8 cellular contexts compared by ENCODE assay signal in the genomic region with DNA sequence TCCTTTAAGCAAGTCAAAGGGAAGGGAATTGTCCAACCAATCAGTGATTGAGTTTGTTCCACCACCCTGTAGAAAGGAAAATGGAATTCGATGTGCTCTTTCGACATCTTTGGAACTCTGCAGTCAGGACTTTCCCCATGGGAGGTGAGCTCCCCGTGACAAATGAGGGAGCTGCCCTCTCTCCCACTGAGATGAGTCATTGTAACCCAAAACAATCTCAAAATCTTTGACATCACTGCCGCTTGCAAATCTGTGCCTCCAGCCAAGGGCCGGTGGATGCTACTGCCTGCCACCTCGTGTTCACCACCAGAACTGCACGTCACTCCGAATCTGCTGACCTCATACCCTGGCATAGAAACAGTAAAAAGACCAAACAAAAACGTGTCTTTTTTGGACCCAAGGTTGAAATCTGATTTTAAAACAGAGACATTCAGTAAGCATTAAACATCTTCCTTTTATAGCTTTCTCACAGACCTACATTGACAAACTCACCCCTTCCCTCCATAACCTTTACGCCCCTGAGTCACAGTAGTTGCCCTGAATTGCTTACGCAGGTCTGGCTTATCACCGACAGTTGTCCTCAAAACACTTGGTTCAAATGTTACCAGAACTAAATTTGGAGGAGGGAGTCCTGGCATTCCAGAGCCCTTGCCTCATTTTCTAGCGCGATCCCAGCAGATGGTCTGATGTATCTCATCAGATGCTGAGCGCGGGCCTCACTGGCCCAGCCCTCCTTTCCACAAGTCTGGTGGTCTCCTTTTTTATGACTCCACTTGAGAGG.
DNase-seq lines count a peak whose midpoint lies in the region; ATAC-seq lines count a peak whose summit lies in the region.

No MANE protein-coding gene starts in this region.

- DNase-seq in Ammon's horn (ENCODE audit: low spot score) (peak; percentile 91), NCI-H2196 treated with DMSO at 0.1 percent for 48 hours (lab: John Stamatoyannopoulos, UW; ENCODE audit: unreplicated experiment) (peak; percentile 44), memory B cell (ENCODE audit: low spot score in 2 of 2) (peak; percentile 46 to 61)
- DNase-seq in activated CD4-positive, alpha-beta memory T cell treated with anti-CD3 and anti-CD28 coated beads for 36 hours, result peak; percentile 82
- DNase-seq in effector memory CD8-positive, alpha-beta T cell, result peak; percentile 8 to 13 (median 11)
- DNase-seq in stimulated activated CD8-positive, alpha-beta memory T cell treated with anti-CD3 and anti-CD28 coated beads, Interleukin-12 subunit alpha, Interleukin-12 subunit beta, amount 100 ng/mL, for 24 hours (ENCODE audit: extremely low read depth), result peak; percentile 22

- intact Hi-C loops in activated CD4-positive, alpha-beta memory T cell treated with anti-CD3 and anti-CD28 coated beads for 36 hours (cut with micrococcal nuclease), result loop anchor here (1.0 to 10.0 kb wide), 2 partner anchors 108 to 190 kb away; a partner anchor contains a TSS

- H3K27ac Mint-ChIP-seq in activated CD4-positive, alpha-beta memory T cell treated with anti-CD3 and anti-CD28 coated beads for 36 hours, result no peak overlapping the region
- no peak overlapping the region for H3K27ac Mint-ChIP-seq in effector memory CD8-positive, alpha-beta T cell
- H3K27ac Mint-ChIP-seq in memory B cell, result no peak overlapping the region

- POLR2A ChIA-PET in activated CD4-positive, alpha-beta memory T cell treated with anti-CD3 and anti-CD28 coated beads for 36 hours (lab: Charles Lee), result no interaction called here

- H3K4me1 Mint-ChIP-seq in activated CD4-positive, alpha-beta memory T cell treated with anti-CD3 and anti-CD28 coated beads for 36 hours (ENCODE audit: low read depth), result peaks cover 3% of the 10 kb centered on the region
- no peaks in the 10 kb centered on the region for H3K4me1 Mint-ChIP-seq in effector memory CD8-positive, alpha-beta T cell (ENCODE audit: low read depth in 2 of 2)
- H3K4me1 Mint-ChIP-seq in memory B cell, result peaks cover 2% of the 10 kb centered on the region

- H3K9me3 Mint-ChIP-seq in activated CD4-positive, alpha-beta memory T cell treated with anti-CD3 and anti-CD28 coated beads for 36 hours, result peaks cover 3% of the 10 kb centered on the region
- no peaks in the 10 kb centered on the region for H3K9me3 Mint-ChIP-seq in effector memory CD8-positive, alpha-beta T cell
- no peaks in the 10 kb centered on the region for H3K9me3 Mint-ChIP-seq in memory B cell

- H3K4me3 Mint-ChIP-seq in activated CD4-positive, alpha-beta memory T cell treated with anti-CD3 and anti-CD28 coated beads for 36 hours, result no peak overlapping the region
- H3K4me3 Mint-ChIP-seq in effector memory CD8-positive, alpha-beta T cell, result no peak overlapping the region
- no peak overlapping the region for H3K4me3 Mint-ChIP-seq in memory B cell

- H3K27me3 Mint-ChIP-seq in activated CD4-positive, alpha-beta memory T cell treated with anti-CD3 and anti-CD28 coated beads for 36 hours, result peaks cover 70% of the 10 kb centered on the region
- H3K27me3 Mint-ChIP-seq in effector memory CD8-positive, alpha-beta T cell, result peaks cover 27 to 77% of the 10 kb centered on the region in 2 donors
- peaks cover 18% of the 10 kb centered on the region for H3K27me3 Mint-ChIP-seq in memory B cell

- ATAC-seq in GM18867 (IDR thresholded peaks at IDR 0.05; ENCODE audit: unreplicated experiment) (peak; percentile 88), HG03095 (IDR thresholded peaks at IDR 0.05; ENCODE audit: unreplicated experiment) (peak; percentile 75), memory B cell (ENCODE audit: low read depth) (peak; percentile 67)
- ATAC-seq in effector memory CD8-positive, alpha-beta T cell (replicated peaks), result peak; percentile 46

- CTCF ChIA-PET in activated CD4-positive, alpha-beta memory T cell treated with anti-CD3 and anti-CD28 coated beads for 36 hours (lab: Charles Lee), result interaction anchor here (0.5 to 3.9 kb wide), 11 partner anchors 10 to 1451 kb away, joined by 3 to 54 read pairs (median 3); no protein-coding TSS in a partner anchor

- no peaks in the 10 kb centered on the region for H3K36me3 Mint-ChIP-seq in activated CD4-positive, alpha-beta memory T cell treated with anti-CD3 and anti-CD28 coated beads for 36 hours
- H3K36me3 Mint-ChIP-seq in effector memory CD8-positive, alpha-beta T cell (ENCODE audit: insufficient read depth), result no peaks in the 10 kb centered on the region
- H3K36me3 Mint-ChIP-seq in memory B cell, result no peaks in the 10 kb centered on the region

Comparison
In these comparisons a context has a peak if more than half of its experiments do, and no peak if none do; other contexts are left out.
1. Peak in every context shown above with its lines: DNase-seq and ATAC-seq.
2. DNase-seq: peak in every context shown above with its lines; median percentile 91 in Ammon's horn; 82 in activated CD4-positive, alpha-beta memory T cell treated with anti-CD3 and anti-CD28 coated beads for 36 hours; 54 in memory B cell; 44 in NCI-H2196 treated with DMSO at 0.1 percent for 48 hours; 22 in stimulated activated CD8-positive, alpha-beta memory T cell treated with anti-CD3 and anti-CD28 coated beads, Interleukin-12 subunit alpha, Interleukin-12 subunit beta, amount 100 ng/mL, for 24 hours; 11 in effector memory CD8-positive, alpha-beta T cell.